Comparison of ENCODE assay signal across 20 cellular contexts in the genomic region with DNA sequence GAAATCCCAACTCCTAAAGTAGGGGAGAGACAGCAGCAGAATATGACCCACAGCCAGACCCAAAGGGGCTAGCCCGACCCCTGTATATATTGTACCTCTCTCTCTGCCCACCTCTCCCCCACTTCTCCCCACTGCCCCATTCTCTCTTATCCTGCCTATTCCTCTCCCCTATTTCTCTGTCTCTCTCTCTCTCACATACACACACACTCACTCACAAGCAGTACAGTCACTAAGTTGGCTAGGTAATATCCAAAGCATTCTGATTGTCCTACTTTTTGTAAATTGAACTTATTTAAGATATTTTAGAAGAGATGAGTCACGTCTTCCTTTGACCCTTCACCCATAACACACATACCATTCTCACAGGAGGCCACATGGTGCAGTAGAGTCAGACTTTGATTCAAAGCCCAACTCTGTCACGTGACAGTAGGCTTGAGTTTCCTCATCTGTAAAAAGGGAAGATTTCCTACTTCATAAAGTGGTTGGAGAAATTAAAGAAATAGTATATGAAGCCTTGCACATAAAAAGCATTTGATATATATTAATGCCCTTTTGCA. TPM values are rescaled to one million over a fixed set of nuclear protein-coding genes. Genes with fewer than 3 reads are reported as not detected.
DNase-seq lines count a peak whose midpoint lies in the region; ATAC-seq, FAIRE-seq and TF ChIP-seq lines count a peak whose summit lies in the region.
"Had no signal": no experiment of that assay in that cellular context is flagged by ENCODE, and none has a peak within 500 bp of the region (broad histone marks: within the 10 kb centered on the region; RNA-seq: fewer than 3 reads in every experiment).

No MANE protein-coding gene starts in this region.

- H4K20me1 ChIP-seq in BLaER1, result no peaks in the 10 kb centered on the region
- no peaks in the 10 kb centered on the region for H4K20me1 ChIP-seq in PC-9 (ENCODE audit: insufficient read depth)
- H4K20me1 ChIP-seq in endothelial cell of umbilical vein (replicated peaks; ENCODE audit: control insufficient read depth, extremely low read depth, insufficient read depth, low read length), result no peaks in the 10 kb centered on the region

- no peak for ATAC-seq in HG02981 (IDR thresholded peaks at IDR 0.05; ENCODE audit: unreplicated experiment)
- ATAC-seq: gastrocnemius medialis had no signal

- no peaks in the 10 kb centered on the region for H3K36me3 ChIP-seq in BLaER1
- H3K36me3 ChIP-seq in PC-9 (ENCODE audit: low read depth), result 0 out of 2 replicates have a peak, but pooled peaks cover 7% of the 10 kb centered on the region
- peaks cover 12% of the 10 kb centered on the region in 2 experiments for H3K36me3 ChIP-seq in endothelial cell of umbilical vein (ENCODE audit: control insufficient read depth in 2 of 2, extremely low read depth in 1 of 2, insufficient read depth in 2 of 2, low read length in 2 of 2)
- H3K36me3 ChIP-seq: adrenal gland, gastrocnemius medialis, suprapubic skin had no signal

- FAIRE-seq in endothelial cell of umbilical vein (lab: Jason Lieb, UNC) (peak; percentile 91), GM12891 (lab: Jason Lieb, UNC) (no peak)

- no peaks in the 10 kb centered on the region for H3K9me1 ChIP-seq in endothelial cell of umbilical vein (replicated peaks; ENCODE audit: control insufficient read depth, extremely low read depth, insufficient read depth, low read length)

- H3K4me1 ChIP-seq in BLaER1 (peaks cover 26% of the 10 kb centered on the region), PC-9 (replicated peaks; ENCODE audit: insufficient read depth) (peaks cover 15% of the 10 kb centered on the region; the same call in 1 of the 2 replicates), endothelial cell of umbilical vein (ENCODE audit: control insufficient read depth, extremely low read depth, insufficient read depth, low read length) (peaks cover 39% of the 10 kb centered on the region)
- H3K4me1 ChIP-seq: adrenal gland, gastrocnemius medialis, parathyroid adenoma, suprapubic skin had no signal

- no peak for TF ChIP-seq POLR2A in endothelial cell of umbilical vein (IDR thresholded peaks at IDR 0.05; ENCODE audit: low read depth, low read length)
- TF ChIP-seq POLR2A in GM12891 (IDR thresholded peaks at IDR 0.05; ENCODE audit: low read depth, low read length), result no peak

- H3K4me2 ChIP-seq in BLaER1 (peak overlapping the region; percentile 70; the same call in 1 of the 2 replicates), PC-9 (peak overlapping the region; percentile 3; the same call in 1 of the 2 replicates), endothelial cell of umbilical vein (ENCODE audit: insufficient read depth, low read length) (no peak overlapping the region)

- H2AFZ ChIP-seq in PC-9 (no peak overlapping the region), endothelial cell of umbilical vein (ENCODE audit: low read depth, low read length) (no peak overlapping the region)
- H2AFZ ChIP-seq: parathyroid adenoma had no signal

- no peak for DNase-seq in PC-9
- DNase-seq in endothelial cell of umbilical vein (ENCODE audit: low read depth, low spot score), result peak; percentile 65
- peak; percentile 71 for DNase-seq in non-pigmented ciliary epithelial cell (ENCODE audit: low read depth)
- no peak for DNase-seq in GM12891 (ENCODE audit: insufficient read length, low spot score)
- DNase-seq in OCI-M1 (lab: John Stamatoyannopoulos, UW), result no peak
- no peak for DNase-seq in globus pallidus (ENCODE audit: low spot score)
- DNase-seq: activated CD4-positive, alpha-beta T cell treated with anti-CD3 and anti-CD28 coated beads, Interleukin-2, amount 10 ng/mL, durations not matched to agents 7 days and 5 days; activated T-cell treated with anti-CD3 and anti-CD28 coated beads, Interleukin-2, amount 50 U/mL, for 48 hours; DMS79; gastrocnemius medialis; immature natural killer cell; NCI-H1105 treated with DMSO at 0.1 percent for 48 hours; NCI-H2227 treated with DMSO at 0.1 percent for 48 hours had no signal

- H3K79me2 ChIP-seq in PC-9 (ENCODE audit: low read depth) (no peaks in the 10 kb centered on the region), endothelial cell of umbilical vein (ENCODE audit: control insufficient read depth, insufficient read depth, low read length) (no peaks in the 10 kb centered on the region)
- H3K79me2 ChIP-seq: parathyroid adenoma had no signal

- no peak overlapping the region for H3K9ac ChIP-seq in BLaER1
- no peak overlapping the region for H3K9ac ChIP-seq in endothelial cell of umbilical vein (replicated peaks; ENCODE audit: extremely low read depth, insufficient read depth, low read length)
- H3K9ac ChIP-seq: parathyroid adenoma had no signal

- no peaks in the 10 kb centered on the region for H3F3A ChIP-seq in PC-9 (ENCODE audit: insufficient read depth, low read depth)

- intact Hi-C loops in PC-9 (cut with micrococcal nuclease; ENCODE audit: unreplicated experiment) (loop anchor here (10.0 kb wide), 1 partner anchor 531 kb away; no protein-coding TSS in a partner anchor), endothelial cell of umbilical vein (cut with micrococcal nuclease) (loop anchor here (1.0 to 5.0 kb wide), 2 partner anchors 9 to 161 kb away; no protein-coding TSS in a partner anchor)

- no peaks in the 10 kb centered on the region for H3K9me2 ChIP-seq in PC-9 (ENCODE audit: insufficient read depth)

- dilution Hi-C loops in endothelial cell of umbilical vein (cut with MboI; ENCODE audit: extremely low pct_ligation_motif_present, low sequenced_read_pairs), result no loop called here

- CTCF ChIA-PET in PC-9 (lab: Charles Lee) (no interaction called here), endothelial cell of umbilical vein (lab: Charles Lee) (interaction anchor here (3.3 to 7.2 kb wide), 3 partner anchors 12 to 95 kb away, joined by 17 to 136 read pairs (median 24); no protein-coding TSS in a partner anchor)

- BruUV-seq in PC-9 (replicated peaks; lab: Mats Ljungman, UMichigan) (no TSS peak), endothelial cell of umbilical vein (replicated peaks; lab: Mats Ljungman, UMichigan) (no TSS peak)

- H3K9me3 ChIP-seq in BLaER1 (no peaks in the 10 kb centered on the region), PC-9 (ENCODE audit: insufficient read depth, low read depth) (no peaks in the 10 kb centered on the region), endothelial cell of umbilical vein (replicated peaks; ENCODE audit: control insufficient read depth, insufficient read depth, low read length) (no peaks in the 10 kb centered on the region)
- H3K9me3 ChIP-seq: adrenal gland, gastrocnemius medialis, suprapubic skin had no signal

- TF ChIP-seq CTCF in PC-9 (conservative IDR thresholded peaks at IDR 0.05), result no peak
- no peak for TF ChIP-seq CTCF in endothelial cell of umbilical vein (IDR thresholded peaks at IDR 0.05; ENCODE audit: extremely low read depth in 1 of 2, insufficient read depth in 1 of 2, low read depth in 1 of 2, low read length in 2 of 2)

- H3K27ac ChIP-seq in BLaER1 (no peak overlapping the region; the same call in 1 of the 2 replicates), PC-9 (peak overlapping the region; percentile 32; the same call in 1 of the 2 replicates), endothelial cell of umbilical vein (ENCODE audit: insufficient read depth, low read depth, low read length) (peak overlapping the region; percentile 47)
- H3K27ac ChIP-seq: gastrocnemius medialis, parathyroid adenoma, suprapubic skin had no signal

- H3K4me3 ChIP-seq in BLaER1 (no peak overlapping the region), PC-9 (no peak overlapping the region), endothelial cell of umbilical vein (replicated peaks in 1 of 3; ENCODE audit: insufficient read depth in 1 of 3, low read depth in 1 of 3, low read length in 3 of 3) (no peak overlapping the region)
- H3K4me3 ChIP-seq: adrenal gland, gastrocnemius medialis, suprapubic skin had no signal

- H3K27me3 ChIP-seq in BLaER1 (no peaks in the 10 kb centered on the region), PC-9 (ENCODE audit: insufficient read depth, low read depth) (no peaks in the 10 kb centered on the region), endothelial cell of umbilical vein (ENCODE audit: control insufficient read depth in 2 of 2, insufficient read depth in 2 of 2, low read length in 2 of 2) (no peaks in the 10 kb centered on the region)
- H3K27me3 ChIP-seq: gastrocnemius medialis, suprapubic skin had no signal

- POLR2A ChIA-PET in PC-9 (lab: Charles Lee; ENCODE audit: unreplicated experiment) (no interaction called here), endothelial cell of umbilical vein (lab: Charles Lee) (no interaction called here)

RNA-seq across cellular contexts. Expression of gene SRPX2, which starts 29.5 kb away (rescaled TPM):
- total RNA-seq in PC-9 (2021) (65.9 and 77.8 TPM in 2 replicates), endothelial cell of umbilical vein (124 and 133 TPM in 2 replicates)
- polyA plus RNA-seq in endothelial cell of umbilical vein, result 260 and 265 TPM in 2 replicates
- 193 and 194 TPM in 2 replicates for polyA plus RNA-seq in endothelial cell of umbilical vein (2011; cell fraction: cytosol; rRNA removed)
- polyA plus RNA-seq in endothelial cell of umbilical vein (2011; cell fraction: nucleus; rRNA removed), result 366 and 392 TPM in 2 replicates
- polyA plus RNA-seq in endothelial cell of umbilical vein (2012), result 154 and 267 TPM in 2 replicates
- polyA minus RNA-seq in endothelial cell of umbilical vein, result 336 and 411 TPM in 2 replicates
- not detected for polyA minus RNA-seq in endothelial cell of umbilical vein (2011; cell fraction: cytosol; rRNA and poly(A)+ RNA removed)
- polyA minus RNA-seq in endothelial cell of umbilical vein (2011; cell fraction: nucleus; rRNA and poly(A)+ RNA removed), result 177 and 282 TPM in 2 replicates
- polyA plus RNA-seq in GM12891 (2012; ENCODE audit: low read depth, missing spikeins), result 0.03 TPM
- total RNA-seq: activated CD4-positive, alpha-beta T cell treated with anti-CD3 and anti-CD28 coated beads, Interleukin-2, amount 10 ng/mL, durations not matched to agents 7 days and 5 days had no signal
- polyA plus RNA-seq: CD14-positive monocyte, IgD-negative memory B cell, immature natural killer cell had no signal

RNA-seq across cellular contexts. Expression of gene TSPAN6, which starts 36.9 kb away (rescaled TPM):
- total RNA-seq in PC-9 (2021), result 49.6 and 52.2 TPM in 2 replicates
- 43.1 and 44.6 TPM in 2 replicates for total RNA-seq in endothelial cell of umbilical vein
- polyA plus RNA-seq in endothelial cell of umbilical vein, result 53.7 and 65.5 TPM in 2 replicates
- polyA plus RNA-seq in endothelial cell of umbilical vein (2011; cell fraction: cytosol; rRNA removed), result 49.6 and 50.0 TPM in 2 replicates
- 27.1 and 34.2 TPM in 2 replicates for polyA plus RNA-seq in endothelial cell of umbilical vein (2011; cell fraction: nucleus; rRNA removed)
- 56.7 and 72.5 TPM in 2 replicates for polyA plus RNA-seq in endothelial cell of umbilical vein (2012)
- polyA minus RNA-seq in endothelial cell of umbilical vein, result 50.2 and 54.1 TPM in 2 replicates
- 13.7 TPM for polyA minus RNA-seq in endothelial cell of umbilical vein (2011; cell fraction: cytosol; rRNA and poly(A)+ RNA removed)
- 12.6 and 14.1 TPM in 2 replicates for polyA minus RNA-seq in endothelial cell of umbilical vein (2011; cell fraction: nucleus; rRNA and poly(A)+ RNA removed)
- 1.1 TPM for polyA plus RNA-seq in GM12891 (2012; ENCODE audit: low read depth, missing spikeins)
- total RNA-seq: activated CD4-positive, alpha-beta T cell treated with anti-CD3 and anti-CD28 coated beads, Interleukin-2, amount 10 ng/mL, durations not matched to agents 7 days and 5 days had no signal
- polyA plus RNA-seq: CD14-positive monocyte had no signal

RNA-seq across cellular contexts. Expression of gene SYTL4, which starts 58.4 kb away (rescaled TPM):
- total RNA-seq in PC-9 (2021) (23.4 and 23.6 TPM in 2 replicates), endothelial cell of umbilical vein (18.4 and 25.6 TPM in 2 replicates)
- 8.1 and 44.1 TPM in 2 replicates for polyA plus RNA-seq in endothelial cell of umbilical vein
- 11.5 and 12.7 TPM in 2 replicates for polyA plus RNA-seq in endothelial cell of umbilical vein (2011; cell fraction: cytosol; rRNA removed)
- 37.0 and 62.6 TPM in 2 replicates for polyA plus RNA-seq in endothelial cell of umbilical vein (2011; cell fraction: nucleus; rRNA removed)
- polyA plus RNA-seq in endothelial cell of umbilical vein (2012), result 27.8 and 36.1 TPM in 2 replicates
- polyA minus RNA-seq in endothelial cell of umbilical vein, result 21.4 TPM in 2 replicates
- polyA minus RNA-seq in endothelial cell of umbilical vein (2011; cell fraction: cytosol; rRNA and poly(A)+ RNA removed), result 8.8 TPM
- polyA minus RNA-seq in endothelial cell of umbilical vein (2011; cell fraction: nucleus; rRNA and poly(A)+ RNA removed), result 21.5 and 26.0 TPM in 2 replicates
- 3.7 TPM for polyA plus RNA-seq in GM12891 (2012; ENCODE audit: low read depth, missing spikeins)
- total RNA-seq: activated CD4-positive, alpha-beta T cell treated with anti-CD3 and anti-CD28 coated beads, Interleukin-2, amount 10 ng/mL, durations not matched to agents 7 days and 5 days had no signal

Comparison
In these comparisons a context has a peak if more than half of its experiments do, and no peak if none do; other contexts are left out.
1. DNase-seq: peak in endothelial cell of umbilical vein (single experiment) and non-pigmented ciliary epithelial cell (single experiment); none in PC-9 (0 of 2), GM12891 (single experiment), OCI-M1 (single experiment) and globus pallidus (single experiment).